Comparison of ENCODE assay signal across 35 cellular contexts in the genomic region with DNA sequence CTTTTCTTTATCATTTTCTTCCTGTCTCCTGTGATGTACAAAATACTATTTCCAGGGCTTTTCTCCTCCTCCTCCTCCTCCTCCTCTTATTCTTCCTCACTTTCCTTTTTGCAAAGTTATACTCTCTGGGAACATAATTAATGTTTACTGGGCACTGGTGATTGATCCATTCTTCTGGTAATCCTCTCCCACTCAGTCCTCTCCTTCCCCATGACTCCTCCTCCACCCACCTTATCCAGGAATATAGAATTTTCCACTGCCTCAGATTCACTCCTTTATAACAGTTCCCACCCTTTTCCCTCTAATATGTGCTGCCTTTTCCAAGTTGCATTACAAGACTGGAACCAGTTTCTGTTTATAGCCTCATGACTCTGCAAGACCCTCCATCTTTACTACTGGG.
A peak's percentile ranks its signal among the peaks of the same experiment; 100 is the strongest.
DNase-seq lines count a peak whose midpoint lies in the region; ATAC-seq and TF ChIP-seq lines count a peak whose summit lies in the region.
"Had no signal": no experiment of that assay in that cellular context is flagged by ENCODE, and none has a peak within 500 bp of the region (broad histone marks: within the 10 kb centered on the region; RNA-seq: fewer than 3 reads in every experiment).

No MANE protein-coding gene starts in this region.

- no peak overlapping the region for H3K27ac ChIP-seq in HEK293 (ENCODE audit: extremely low read depth, low read depth, low read length)
- H3K27ac ChIP-seq in caudate nucleus (ENCODE audit: low read depth, low read length), result peak overlapping the region; percentile 20
- H3K27ac ChIP-seq: 22Rv1; A549; BLaER1; BLaER1 treated with 17β-estradiol and CSF1 and Interleukin-3, amounts not matched to agents 10 nM and 100 nM; C4-2B had no signal

- CTCF ChIA-PET in HEK293 (lab: Yijun Ruan, JAX), result interaction anchor here (1.5 kb wide), 1 partner anchor 225 kb away, joined by 5 read pairs; no protein-coding TSS in a partner anchor

- H3K27ac Mint-ChIP-seq in central memory CD8-positive, alpha-beta T cell (ENCODE audit: low read depth), result peak overlapping the region; percentile 44
- H3K27ac Mint-ChIP-seq: B cell; CD14-positive monocyte; CD4-positive, alpha-beta memory T cell; CD4-positive, alpha-beta T cell; CD4-positive, CD25-positive, alpha-beta regulatory T cell; CD8-positive, alpha-beta T cell had no signal

- H3K9me3 Mint-ChIP-seq in central memory CD8-positive, alpha-beta T cell, result no peaks in the 10 kb centered on the region
- H3K9me3 Mint-ChIP-seq: CD4-positive, alpha-beta T cell; CD8-positive, alpha-beta memory T cell; CD8-positive, alpha-beta T cell had no signal

- no peak for ATAC-seq in central memory CD8-positive, alpha-beta T cell (replicated peaks; ENCODE audit: extremely low read depth, poor library complexity, severe bottlenecking)
- no peak for ATAC-seq in stimulated activated naive CD8-positive, alpha-beta T cell treated with anti-CD3 and anti-CD28 coated beads, Interleukin-15, Interleukin-2, amounts not matched to agents 100 U/mL and 50 U/mL, for 24 hours
- ATAC-seq: A549; CD8-positive, alpha-beta T cell had no signal

- H3K4me1 Mint-ChIP-seq in central memory CD8-positive, alpha-beta T cell, result peaks cover 39% of the 10 kb centered on the region
- H3K4me1 Mint-ChIP-seq: B cell; CD14-positive monocyte; CD4-positive, CD25-positive, alpha-beta regulatory T cell had no signal

- TF ChIP-seq CTCF in HEK293 (tag by site-specific recombination; IDR thresholded peaks at IDR 0.05), result no peak

- H3K36me3 ChIP-seq in HEK293 (ENCODE audit: control insufficient read depth in 2 of 2, insufficient read depth in 1 of 2, low read length in 2 of 2), result no peaks in the 10 kb centered on the region
- H3K36me3 ChIP-seq: BE2C; BLaER1; BLaER1 treated with 17β-estradiol and CSF1 and Interleukin-3, amounts not matched to agents 10 nM and 100 nM had no signal

- H3K4me1 ChIP-seq in HEK293 (ENCODE audit: control insufficient read depth, insufficient read depth, low read length), result no peaks in the 10 kb centered on the region
- H3K4me1 ChIP-seq: BE2C, BLaER1 had no signal

- no peaks in the 10 kb centered on the region for H3K9me3 ChIP-seq in HEK293 (ENCODE audit: control insufficient read depth, insufficient read depth, low read depth, low read length)
- H3K9me3 ChIP-seq: A549, BE2C, BLaER1, Caco-2 had no signal

- H3K27me3 Mint-ChIP-seq in central memory CD8-positive, alpha-beta T cell, result no peaks in the 10 kb centered on the region
- H3K27me3 Mint-ChIP-seq: CD8-positive, alpha-beta memory T cell had no signal

- no peak overlapping the region for H3K4me3 Mint-ChIP-seq in central memory CD8-positive, alpha-beta T cell
- H3K4me3 Mint-ChIP-seq: B cell; CD4-positive, alpha-beta memory T cell; CD4-positive, alpha-beta T cell; CD4-positive, CD25-positive, alpha-beta regulatory T cell; CD8-positive, alpha-beta memory T cell; CD8-positive, alpha-beta T cell had no signal

- POLR2A ChIA-PET in HEK293 (lab: Yijun Ruan, JAX), result no interaction called here

- H3K36me3 Mint-ChIP-seq in central memory CD8-positive, alpha-beta T cell (ENCODE audit: insufficient read depth), result peaks cover 3% of the 10 kb centered on the region
- H3K36me3 Mint-ChIP-seq: CD14-positive monocyte; CD4-positive, alpha-beta memory T cell; CD4-positive, CD25-positive, alpha-beta regulatory T cell; CD8-positive, alpha-beta memory T cell; CD8-positive, alpha-beta T cell had no signal

- DNase-seq in caudate nucleus (lab: John Stamatoyannopoulos, UW), result peak in 2 of 61 donors; percentile 13 to 19
- no peak for DNase-seq in central memory CD8-positive, alpha-beta T cell (ENCODE audit: low spot score in 2 of 2)
- peak; percentile 36 for DNase-seq in putamen (ENCODE audit: low spot score)
- no peak for DNase-seq in kidney tubule cell (ENCODE audit: low spot score)
- no peak for DNase-seq in activated T-cell treated with anti-CD3 and anti-CD28 coated beads, Interleukin-2, amount 50 U/mL, for 1 hour
- DNase-seq in stimulated activated naive CD8-positive, alpha-beta T cell treated with anti-CD3 and anti-CD28 coated beads, Interleukin-15, Interleukin-2, amounts not matched to agents 100 U/mL and 50 U/mL, for 24 hours, result no peak
- DNase-seq in germinal center (ENCODE audit: low spot score), result no peak
- DNase-seq: 8988T; ACHN; AML-193; BE2C; C1 segment of cervical spinal cord; Caco-2; Calu3; CD4-positive, alpha-beta memory T cell; CD4-positive, alpha-beta T cell; CD4-positive, CD25-positive, alpha-beta regulatory T cell; CD8-positive, alpha-beta memory T cell; CD8-positive, alpha-beta T cell; COR-L47; DMS 273 treated with DMSO at 0.1 percent for 48 hours; DMS153; DMS53; DMS79; DMS79 treated with DMSO at 0.1 percent for 48 hours; DND-41; EL had no signal

- H3K4me3 ChIP-seq in HEK293 (ENCODE audit: low read depth, low read length), result no peak overlapping the region
- H3K4me3 ChIP-seq: A549; BLaER1; BLaER1 treated with 17β-estradiol and CSF1 and Interleukin-3, amounts not matched to agents 10 nM and 100 nM had no signal

TF ChIP-seq in HEK293, 187 proteins besides CTCF, POLR2A, EP300 and RAD21:
- TF ChIP-seq EGR2 (tag by site-specific recombination; IDR thresholded peaks at IDR 0.05; ENCODE audit: low read depth) (peak; percentile 94), ZFHX2 (tag by site-specific recombination; conservative IDR thresholded peaks at IDR 0.05) (peak; percentile 96), ZNF624 (tag by site-specific recombination; IDR thresholded peaks at IDR 0.05) (no peak)
